Comparison of ENCODE assay signal across 10 cellular contexts in genomic region chr3:50268703-50269451, GRCh38.
DNase-seq lines count a peak whose midpoint lies in the region; ATAC-seq lines count a peak whose summit lies in the region.
"Had no signal": no experiment of that assay in that cellular context is flagged by ENCODE, and none has a peak within 500 bp of the region (broad histone marks: within the 10 kb centered on the region; RNA-seq: fewer than 3 reads in every experiment).

Gene SEMA3B (plus strand): TSS chr3:50269147. CDS start chr3:50269241, 94 bp downstream.

- no peak within 1 kb of the TSS for H3K4me3 Mint-ChIP-seq in activated T-cell treated with anti-CD3 and anti-CD28 coated beads, Interleukin-2, amount 50 U/mL, for 24 hours
- H3K4me3 Mint-ChIP-seq: CD4-positive, CD25-positive, alpha-beta regulatory T cell had no signal

- no peaks in the 10 kb centered on the region for H3K9me3 Mint-ChIP-seq in activated T-cell treated with anti-CD3 and anti-CD28 coated beads, Interleukin-2, amount 50 U/mL, for 24 hours

- H3K36me3 ChIP-seq in muscle layer of duodenum (ENCODE audit: control insufficient read depth in 1 of 2, insufficient read depth in 2 of 2, low read length in 2 of 2): no peaks in the 10 kb centered on the region
- H3K36me3 ChIP-seq: neutrophil had no signal

- peaks cover 35 to 53% of the 10 kb centered on the region in 2 donors for H3K4me1 ChIP-seq in muscle layer of duodenum (ENCODE audit: control insufficient read depth in 1 of 2, insufficient read depth in 2 of 2, low read length in 2 of 2)

- DNase-seq in activated T-cell treated with anti-CD3 and anti-CD28 coated beads, Interleukin-2, amount 50 U/mL, for 24 hours: no peak
- no peak for DNase-seq in activated T-cell treated with anti-CD3 and anti-CD28 coated beads, Interleukin-2, amount 50 U/mL, for 48 hours
- no peak for DNase-seq in epithelial cell of prostate (ENCODE audit: low read depth, low spot score)
- no peak for DNase-seq in activated CD8-positive, alpha-beta memory T cell treated with anti-CD3 and anti-CD28 coated beads, Interleukin-2, amount 50 U/mL, for 48 hours
- DNase-seq in activated CD8-positive, alpha-beta memory T cell treated with anti-CD3 and anti-CD28 coated beads, Interleukin-2, amount 50 U/mL, for 4 hours: no peak
- DNase-seq: CD4-positive, CD25-positive, alpha-beta regulatory T cell had no signal

- H3K9me3 ChIP-seq in muscle layer of duodenum (ENCODE audit: control insufficient read depth in 1 of 2, low read length in 2 of 2): no peaks in the 10 kb centered on the region
- H3K9me3 ChIP-seq: neutrophil had no signal

- peak within 1 kb of the TSS; percentile 59 to 61 for H3K4me3 ChIP-seq in muscle layer of duodenum (ENCODE audit: low read depth in 1 of 2, low read length in 2 of 2)

- ATAC-seq in HG02981 (IDR thresholded peaks at IDR 0.05; ENCODE audit: unreplicated experiment): no peak
- no peak for ATAC-seq in GM18909 (IDR thresholded peaks at IDR 0.05; ENCODE audit: poor library complexity, unreplicated experiment)

- peak within 1 kb of the TSS; percentile 52 for H3K27ac Mint-ChIP-seq in activated T-cell treated with anti-CD3 and anti-CD28 coated beads, Interleukin-2, amount 50 U/mL, for 24 hours

- H3K27me3 ChIP-seq in muscle layer of duodenum (ENCODE audit: low read depth, low read length): no peaks in the 10 kb centered on the region

- no peaks in the 10 kb centered on the region for H3K36me3 Mint-ChIP-seq in activated T-cell treated with anti-CD3 and anti-CD28 coated beads, Interleukin-2, amount 50 U/mL, for 24 hours (ENCODE audit: low read depth)
- H3K36me3 Mint-ChIP-seq: CD4-positive, CD25-positive, alpha-beta regulatory T cell had no signal

- H3K27me3 Mint-ChIP-seq in activated T-cell treated with anti-CD3 and anti-CD28 coated beads, Interleukin-2, amount 50 U/mL, for 24 hours: peaks cover 33% of the 10 kb centered on the region

- H3K4me1 Mint-ChIP-seq in activated T-cell treated with anti-CD3 and anti-CD28 coated beads, Interleukin-2, amount 50 U/mL, for 24 hours (ENCODE audit: low read depth): peaks cover 12% of the 10 kb centered on the region

- H3K27ac ChIP-seq in epithelial cell of prostate: peak within 1 kb of the TSS; percentile 74
- peak within 1 kb of the TSS; percentile 93 for H3K27ac ChIP-seq in muscle layer of duodenum (ENCODE audit: low read length)
- H3K27ac ChIP-seq: neutrophil had no signal
